In genomic region chr13:23833733-23834611, GRCh38 we compare ENCODE assay signal across 22 cellular contexts.
"Had no signal": no experiment of that assay in that cellular context is flagged by ENCODE, and none has a peak within 500 bp of the region (broad histone marks: within the 10 kb centered on the region; RNA-seq: fewer than 3 reads in every experiment).

No MANE protein-coding gene starts in this region.

- H3K4me1 ChIP-seq: colonic mucosa, esophagus muscularis mucosa, right atrium auricular region, thyroid gland had no signal

- H3K4me3 ChIP-seq: colonic mucosa, dorsolateral prefrontal cortex, esophagus muscularis mucosa, gastrocnemius medialis, right atrium auricular region, thyroid gland had no signal

- H3K27me3 ChIP-seq: colonic mucosa, dorsolateral prefrontal cortex, esophagus muscularis mucosa, gastrocnemius medialis, right atrium auricular region, thyroid gland had no signal

- H3K9me3 ChIP-seq: colonic mucosa, esophagus muscularis mucosa, gastrocnemius medialis, right atrium auricular region, thyroid gland had no signal

- H3K36me3 ChIP-seq: colonic mucosa, right atrium auricular region had no signal

- H3K9me3 Mint-ChIP-seq: activated CD4-positive, alpha-beta memory T cell treated with anti-CD3 and anti-CD28 coated beads, Interleukin-2, amount 10 ng/mL, durations not matched to agents 7 days and 5 days; activated CD4-positive, alpha-beta T cell treated with anti-CD3 and anti-CD28 coated beads, Interleukin-2, amount 10 ng/mL, durations not matched to agents 24 days and 14 days; activated naive CD4-positive, alpha-beta T cell treated with anti-CD3 and anti-CD28 coated beads, Interleukin-2, amount 10 ng/mL, durations not matched to agents 7 days and 5 days; memory B cell; nephron; T-helper 1 cell treated with Interleukin-12 subunit alpha and Interleukin-12 subunit beta and Interleukin-4 antibody, amounts not matched to agents 30 μg/mL and 1 μg/mL, for 36 hours had no signal

- H3K27ac Mint-ChIP-seq: activated CD4-positive, alpha-beta memory T cell treated with anti-CD3 and anti-CD28 coated beads, Interleukin-2, amount 10 ng/mL, durations not matched to agents 7 days and 5 days; activated CD4-positive, alpha-beta T cell treated with anti-CD3 and anti-CD28 coated beads, Interleukin-2, amount 10 ng/mL, durations not matched to agents 24 days and 14 days; activated naive CD4-positive, alpha-beta T cell treated with anti-CD3 and anti-CD28 coated beads, Interleukin-2, amount 10 ng/mL, durations not matched to agents 7 days and 5 days; memory B cell; nephron; progenitor cell of endocrine pancreas; T-helper 1 cell treated with Interleukin-12 subunit alpha and Interleukin-12 subunit beta and Interleukin-4 antibody, amounts not matched to agents 30 μg/mL and 1 μg/mL, for 36 hours had no signal

- H3K27me3 Mint-ChIP-seq: activated CD4-positive, alpha-beta memory T cell treated with anti-CD3 and anti-CD28 coated beads, Interleukin-2, amount 10 ng/mL, durations not matched to agents 7 days and 5 days; activated CD4-positive, alpha-beta T cell treated with anti-CD3 and anti-CD28 coated beads, Interleukin-2, amount 10 ng/mL, durations not matched to agents 24 days and 14 days; activated naive CD4-positive, alpha-beta T cell treated with anti-CD3 and anti-CD28 coated beads, Interleukin-2, amount 10 ng/mL, durations not matched to agents 7 days and 5 days; memory B cell; progenitor cell of endocrine pancreas had no signal

- FAIRE-seq: bronchial epithelial cell, islet of Langerhans had no signal

- H3K36me3 Mint-ChIP-seq: activated naive CD4-positive, alpha-beta T cell treated with anti-CD3 and anti-CD28 coated beads, Interleukin-2, amount 10 ng/mL, durations not matched to agents 7 days and 5 days had no signal

- H3K4me1 Mint-ChIP-seq: activated CD4-positive, alpha-beta memory T cell treated with anti-CD3 and anti-CD28 coated beads, Interleukin-2, amount 10 ng/mL, durations not matched to agents 7 days and 5 days; activated CD4-positive, alpha-beta T cell treated with anti-CD3 and anti-CD28 coated beads, Interleukin-2, amount 10 ng/mL, durations not matched to agents 24 days and 14 days; activated naive CD4-positive, alpha-beta T cell treated with anti-CD3 and anti-CD28 coated beads, Interleukin-2, amount 10 ng/mL, durations not matched to agents 7 days and 5 days; memory B cell; nephron had no signal

- DNase-seq: activated CD4-positive, alpha-beta memory T cell treated with anti-CD3 and anti-CD28 coated beads, Interleukin-2, amount 10 ng/mL, durations not matched to agents 7 days and 5 days; activated CD4-positive, alpha-beta T cell treated with anti-CD3 and anti-CD28 coated beads, Interleukin-2, amount 10 ng/mL, durations not matched to agents 24 days and 14 days; activated effector memory CD4-positive, alpha-beta T cell treated with anti-CD3 and anti-CD28 coated beads, Interleukin-2, amount 50 U/mL, for 16 hours; activated naive CD4-positive, alpha-beta T cell treated with anti-CD3 and anti-CD28 coated beads, Interleukin-2, amount 10 ng/mL, durations not matched to agents 7 days and 5 days; amygdala; colonic mucosa; gastrocnemius medialis; head of caudate nucleus; hypothalamus; left colon; stimulated activated CD4-positive, alpha-beta T cell treated with anti-CD3 and anti-CD28 coated beads, Interleukin-4, amount 100 ng/mL, for 24 hours; stimulated activated naive CD8-positive, alpha-beta T cell treated with anti-CD3 and anti-CD28 coated beads, Interleukin-15, Interleukin-2, amounts not matched to agents 100 U/mL and 50 U/mL, for 24 hours; thyroid gland had no signal

- H3K4me3 Mint-ChIP-seq: activated CD4-positive, alpha-beta memory T cell treated with anti-CD3 and anti-CD28 coated beads, Interleukin-2, amount 10 ng/mL, durations not matched to agents 7 days and 5 days; activated CD4-positive, alpha-beta T cell treated with anti-CD3 and anti-CD28 coated beads, Interleukin-2, amount 10 ng/mL, durations not matched to agents 24 days and 14 days; activated naive CD4-positive, alpha-beta T cell treated with anti-CD3 and anti-CD28 coated beads, Interleukin-2, amount 10 ng/mL, durations not matched to agents 7 days and 5 days; memory B cell; nephron; T-helper 1 cell treated with Interleukin-12 subunit alpha and Interleukin-12 subunit beta and Interleukin-4 antibody, amounts not matched to agents 30 μg/mL and 1 μg/mL, for 36 hours had no signal

- H3K27ac ChIP-seq: colonic mucosa, esophagus muscularis mucosa, gastrocnemius medialis, right atrium auricular region, thyroid gland had no signal

- ATAC-seq: gastrocnemius medialis; left colon; stimulated activated naive CD8-positive, alpha-beta T cell treated with anti-CD3 and anti-CD28 coated beads, Interleukin-15, Interleukin-2, amounts not matched to agents 100 U/mL and 50 U/mL, for 24 hours had no signal
